8 cellular contexts compared by ENCODE assay signal in the genomic region with DNA sequence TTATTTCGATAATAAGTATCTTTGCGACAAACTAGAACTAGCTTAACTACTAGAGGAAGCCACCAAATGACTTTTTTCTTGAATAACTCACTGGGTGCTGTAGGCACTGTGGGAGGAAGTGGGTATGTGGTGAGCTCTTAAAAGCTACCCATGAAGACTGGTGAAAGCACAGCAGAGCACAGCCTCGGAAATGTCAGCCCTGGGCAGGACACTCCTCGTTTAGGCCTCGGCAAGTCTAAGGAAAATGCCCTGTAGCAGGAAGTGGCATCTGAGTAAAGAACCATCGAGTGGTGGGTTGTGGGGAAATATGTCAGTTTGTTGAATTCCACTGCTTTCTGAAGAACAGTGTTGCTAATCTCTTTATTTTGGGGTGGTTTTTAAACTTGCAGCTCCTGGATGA. TPM values are rescaled to one million over a fixed set of nuclear protein-coding genes. Genes with fewer than 3 reads are reported as not detected.
DNase-seq lines count a peak whose midpoint lies in the region; ATAC-seq lines count a peak whose summit lies in the region.

No MANE protein-coding gene starts in this region.

- no peaks in the 10 kb centered on the region for H3K27me3 ChIP-seq in stomach smooth muscle (ENCODE audit: control insufficient read depth in 1 of 2, insufficient read depth in 2 of 2, low read length in 2 of 2)

- H3K9ac ChIP-seq in stomach smooth muscle (ENCODE audit: low read length in 2 of 2) = peak overlapping the region; percentile 13 to 66

- H3K27ac Mint-ChIP-seq in activated naive CD8-positive, alpha-beta T cell treated with anti-CD3 and anti-CD28 coated beads, Interleukin-2, amount 50 U/mL, for 24 hours = peak overlapping the region; percentile 99

- ATAC-seq in HG02678 (IDR thresholded peaks at IDR 0.05; ENCODE audit: unreplicated experiment) (peak; percentile 67), GM19328 (IDR thresholded peaks at IDR 0.05; ENCODE audit: unreplicated experiment) (no peak)
- ATAC-seq in activated naive CD8-positive, alpha-beta T cell treated with anti-CD3 and anti-CD28 coated beads, Interleukin-2, amount 50 U/mL, for 24 hours = peak; percentile 89

- peak overlapping the region; percentile 79 for H3K4me3 Mint-ChIP-seq in activated naive CD8-positive, alpha-beta T cell treated with anti-CD3 and anti-CD28 coated beads, Interleukin-2, amount 50 U/mL, for 24 hours

- peaks cover 22 to 32% of the 10 kb centered on the region in 2 donors for H3K36me3 ChIP-seq in stomach smooth muscle (ENCODE audit: control insufficient read depth in 2 of 2, insufficient read depth in 2 of 2, low read length in 2 of 2)

- DNase-seq in Daoy (ENCODE audit: low read depth) = peak; percentile 72
- DNase-seq in SKM-1 treated with dmso at 0.1 percent for 144 hours (lab: John Stamatoyannopoulos, UW; ENCODE audit: unreplicated experiment) = peak; percentile 54
- peak; percentile 75 for DNase-seq in activated naive CD8-positive, alpha-beta T cell treated with anti-CD3 and anti-CD28 coated beads, Interleukin-2, amount 50 U/mL, for 24 hours
- DNase-seq in myocyte (ENCODE audit: low read depth) = peak; percentile 16
- DNase-seq in mesenteric fat pad (ENCODE audit: low spot score) = no peak

- no peaks in the 10 kb centered on the region for H3K9me3 Mint-ChIP-seq in activated naive CD8-positive, alpha-beta T cell treated with anti-CD3 and anti-CD28 coated beads, Interleukin-2, amount 50 U/mL, for 24 hours

- no peaks in the 10 kb centered on the region for H3K27me3 Mint-ChIP-seq in activated naive CD8-positive, alpha-beta T cell treated with anti-CD3 and anti-CD28 coated beads, Interleukin-2, amount 50 U/mL, for 24 hours

- peak overlapping the region in 1 of 2 donors; percentile 14 for H3K4me3 ChIP-seq in stomach smooth muscle (ENCODE audit: low read length in 2 of 2)

- no peaks in the 10 kb centered on the region for H3K9me3 ChIP-seq in stomach smooth muscle (ENCODE audit: control insufficient read depth in 2 of 2, low read length in 2 of 2)

- H3K27ac ChIP-seq in stomach smooth muscle (ENCODE audit: low read length) = peak overlapping the region; percentile 62

- H3K4me1 Mint-ChIP-seq in activated naive CD8-positive, alpha-beta T cell treated with anti-CD3 and anti-CD28 coated beads, Interleukin-2, amount 50 U/mL, for 24 hours = peaks cover 64% of the 10 kb centered on the region

- peaks cover 40% of the 10 kb centered on the region for H3K36me3 Mint-ChIP-seq in activated naive CD8-positive, alpha-beta T cell treated with anti-CD3 and anti-CD28 coated beads, Interleukin-2, amount 50 U/mL, for 24 hours (ENCODE audit: low read depth)

- peaks cover 2% of the 10 kb centered on the region for H3K4me1 ChIP-seq in stomach smooth muscle (ENCODE audit: control insufficient read depth, insufficient read depth, low read length)

RNA-seq across cellular contexts. Expression of a gene that starts 44.0 kb away (rescaled TPM):
- total RNA-seq in Daoy (2014; rRNA removed; shearing (Covaris generic)) = 40.7 and 49.6 TPM in 2 replicates
- total RNA-seq in myocyte (55.2 and 59.7 TPM in 2 replicates), mesenteric fat pad (11.9 TPM)
- 58.1 TPM for polyA plus RNA-seq in myocyte (2012)
